In genomic region chr15:67840747-67841634, GRCh38 we compare ENCODE assay signal across 1 cellular context.
TF ChIP-seq lines count a peak whose summit lies in the region.

No MANE protein-coding gene starts in this region.

TF ChIP-seq in H1, 55 proteins besides CTCF, POLR2A, EP300 and RAD21 (continued from another document):
- TF ChIP-seq JUND (IDR thresholded peaks at IDR 0.05; ENCODE audit: low read length) (no peak), HDAC2 (IDR thresholded peaks at IDR 0.05; ENCODE audit: borderline replicate concordance in 1 of 2, low read depth in 2 of 2, low read length in 2 of 2) (no peak), SP2 (IDR thresholded peaks at IDR 0.05; ENCODE audit: low read length) (no peak), NRF1 (IDR thresholded peaks at IDR 0.05; ENCODE audit: low read depth, low read length) (no peak), TCF12 (IDR thresholded peaks at IDR 0.05; ENCODE audit: low read depth, low read length) (no peak), GTF2F1 (IDR thresholded peaks at IDR 0.05; ENCODE audit: borderline replicate concordance, low read depth, low read length) (no peak), SIX5 (IDR thresholded peaks at IDR 0.05; ENCODE audit: low read depth, low read length) (no peak), BCL11A (IDR thresholded peaks at IDR 0.05; ENCODE audit: low read depth in 2 of 2, low read length in 2 of 2) (no peak), SRF (IDR thresholded peaks at IDR 0.05; ENCODE audit: low read depth, low read length) (no peak), EGR1 (IDR thresholded peaks at IDR 0.05; ENCODE audit: borderline replicate concordance, low read depth, low read length) (no peak)
